19 cellular contexts compared by ENCODE assay signal in the genomic region with DNA sequence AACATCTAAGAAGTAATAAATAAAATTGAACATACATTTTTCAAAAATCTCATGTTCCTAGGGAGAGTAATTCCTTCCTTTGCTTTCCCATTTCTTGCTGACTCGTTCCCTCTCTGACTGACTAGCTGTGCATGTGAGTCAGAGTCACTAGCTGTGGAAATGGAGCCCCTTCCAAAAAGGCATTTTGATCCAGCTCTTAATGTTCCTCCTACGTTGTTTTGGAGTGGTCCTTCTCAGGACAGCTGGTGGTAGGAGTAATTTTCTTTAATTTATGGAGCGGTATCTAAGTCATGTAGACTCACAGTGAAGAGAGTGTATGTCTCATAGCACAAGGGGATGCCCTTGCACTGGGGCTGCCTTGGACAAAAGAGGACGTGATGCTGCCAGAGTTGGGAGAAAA.
"Had no signal": no experiment of that assay in that cellular context is flagged by ENCODE, and none has a peak within 500 bp of the region (broad histone marks: within the 10 kb centered on the region; RNA-seq: fewer than 3 reads in every experiment).

No MANE protein-coding gene starts in this region.

- H3K4me3 ChIP-seq: body of pancreas, coronary artery, esophagus squamous epithelium, lung, neural progenitor cell, sigmoid colon, stomach had no signal

- H3K27ac ChIP-seq: body of pancreas, coronary artery, esophagus squamous epithelium, neural progenitor cell, sigmoid colon, stomach had no signal

- H3K9ac ChIP-seq: neural progenitor cell had no signal

- ATAC-seq: activated CD8-positive, alpha-beta memory T cell treated with anti-CD3 and anti-CD28 coated beads, Interleukin-2, amount 10 ng/mL, durations not matched to agents 7 days and 5 days; activated naive CD4-positive, alpha-beta T cell treated with anti-CD3 and anti-CD28 coated beads, Interleukin-2, amount 50 U/mL, for 72 hours; body of pancreas; left cardiac atrium had no signal

- H3K9me3 ChIP-seq: body of pancreas, esophagus squamous epithelium, sigmoid colon, stomach had no signal

- H3K27me3 ChIP-seq: body of pancreas, esophagus squamous epithelium, neural progenitor cell, sigmoid colon, stomach had no signal

- H2AFZ ChIP-seq: neural progenitor cell had no signal

- H3K4me2 ChIP-seq: neural progenitor cell had no signal

- H3K36me3 ChIP-seq: esophagus squamous epithelium, neural progenitor cell, sigmoid colon, stomach had no signal

- DNase-seq: activated CD4-positive, alpha-beta T cell treated with anti-CD3 and anti-CD28 coated beads, Interleukin-2, amount 50 U/mL, for 48 hours; activated CD4-positive, CD25-positive, alpha-beta regulatory T cell treated with anti-CD3 and anti-CD28 coated beads, Interleukin-2, amount 50 U/mL, for 72 hours; activated CD8-positive, alpha-beta memory T cell treated with anti-CD3 and anti-CD28 coated beads, Interleukin-2, amount 10 ng/mL, durations not matched to agents 7 days and 5 days; activated gamma-delta T cell; activated T-cell treated with anti-CD3 and anti-CD28 coated beads, Interleukin-2, amount 50 U/mL, for 24 hours; body of pancreas; esophagus squamous epithelium; foreskin fibroblast; glutamatergic neuron; left cardiac atrium; midbrain; sigmoid colon; stimulated activated CD4-positive, alpha-beta T cell treated with anti-CD3 and anti-CD28 coated beads, Interleukin-1b, Interleukin-23, amount 100 ng/mL, for 48 hours; stomach; SW 1271 had no signal

- H3K4me1 ChIP-seq: neural progenitor cell, sigmoid colon had no signal
